Comparison of ENCODE assay signal across 26 cellular contexts in the genomic region with DNA sequence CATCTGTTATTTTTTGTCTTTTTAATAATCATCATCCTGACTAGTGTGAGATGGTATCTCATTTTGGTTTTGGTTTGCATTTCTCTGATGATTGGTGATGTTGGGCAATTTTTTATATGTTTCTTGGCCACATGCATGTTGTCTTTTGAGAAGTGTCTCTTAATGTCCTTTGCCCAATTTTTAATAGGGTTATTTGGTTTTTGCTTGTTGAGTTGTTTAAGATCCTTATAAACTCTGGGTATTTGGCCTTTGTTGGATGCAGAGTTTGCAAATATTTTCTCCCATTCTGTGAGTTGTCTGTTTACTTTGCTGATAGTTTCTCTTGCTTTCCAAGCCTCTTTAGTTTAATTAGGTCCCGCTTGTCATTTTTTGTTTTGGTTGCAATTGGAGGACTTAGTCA.
"Had no signal": no experiment of that assay in that cellular context is flagged by ENCODE, and none has a peak within 500 bp of the region (broad histone marks: within the 10 kb centered on the region; RNA-seq: fewer than 3 reads in every experiment).

No MANE protein-coding gene starts in this region.

- H3K9me3 ChIP-seq: adrenal gland, ascending aorta, gastrocnemius medialis, thyroid gland, upper lobe of right lung had no signal

- H3K4me1 ChIP-seq: adrenal gland, ascending aorta, gastrocnemius medialis, thyroid gland, upper lobe of right lung had no signal

- H3K4me3 Mint-ChIP-seq: activated CD4-positive, alpha-beta T cell treated with anti-CD3 and anti-CD28 coated beads, Interleukin-2, amount 10 ng/mL, durations not matched to agents 7 days and 5 days; activated CD8-positive, alpha-beta T cell treated with anti-CD3 and anti-CD28 coated beads, Interleukin-2, amount 10 ng/mL, durations not matched to agents 7 days and 5 days; natural killer cell treated with Interleukin-12 subunit alpha and Interleukin-12 subunit beta and Interleukin-15 and Interleukin-18, amount 100 ng/mL, for 72 hours; stimulated activated naive CD8-positive, alpha-beta T cell treated with anti-CD3 and anti-CD28 coated beads, Interleukin-15, Interleukin-2, amounts not matched to agents 100 ng/mL and 50 ng/mL, for 24 hours had no signal

- H3K27ac ChIP-seq: adrenal gland, ascending aorta, gastrocnemius medialis, ovary, skin epidermis, thyroid gland, upper lobe of right lung, WERI-Rb-1 had no signal

- FAIRE-seq: islet of Langerhans, TTC549 had no signal

- H3K27me3 ChIP-seq: ascending aorta, gastrocnemius medialis, ovary, thyroid gland, upper lobe of right lung had no signal

- H3K27me3 Mint-ChIP-seq: activated CD4-positive, alpha-beta T cell treated with anti-CD3 and anti-CD28 coated beads, Interleukin-2, amount 10 ng/mL, durations not matched to agents 7 days and 5 days; stimulated activated naive CD8-positive, alpha-beta T cell treated with anti-CD3 and anti-CD28 coated beads, Interleukin-15, Interleukin-2, amounts not matched to agents 100 ng/mL and 50 ng/mL, for 24 hours had no signal

- H3K36me3 ChIP-seq: adrenal gland, ascending aorta, gastrocnemius medialis, ovary, thyroid gland, upper lobe of right lung, WERI-Rb-1 had no signal

- DNase-seq: activated CD4-positive, alpha-beta T cell treated with anti-CD3 and anti-CD28 coated beads, Interleukin-2, amount 10 ng/mL, durations not matched to agents 7 days and 5 days; activated CD4-positive, CD25-positive, alpha-beta regulatory T cell treated with anti-CD3 and anti-CD28 coated beads, Interleukin-2, amount 50 U/mL, for 72 hours; activated CD8-positive, alpha-beta T cell treated with anti-CD3 and anti-CD28 coated beads, Interleukin-2, amount 10 ng/mL, durations not matched to agents 7 days and 5 days; activated gamma-delta T cell treated with Interleukin-2 at 50 U/mL for 16 hours; activated T-cell treated with anti-CD3 and anti-CD28 coated beads, Interleukin-2, amount 50 U/mL, for 1 hour; adrenal gland; central memory CD4-positive, alpha-beta T cell; effector memory CD4-positive, alpha-beta T cell; gastrocnemius medialis; head of caudate nucleus; left cardiac atrium; midbrain; ovary; right cardiac atrium; stimulated activated CD4-positive, alpha-beta T cell treated with anti-CD3 and anti-CD28 coated beads, Interleukin-1b, Interleukin-23, amount 100 ng/mL, for 48 hours; substantia nigra; thyroid gland; upper lobe of right lung; WERI-Rb-1 had no signal

- ATAC-seq: activated CD8-positive, alpha-beta T cell treated with anti-CD3 and anti-CD28 coated beads, Interleukin-2, amount 10 ng/mL, durations not matched to agents 7 days and 5 days; activated naive CD4-positive, alpha-beta T cell treated with anti-CD3 and anti-CD28 coated beads, Interleukin-2, amount 50 U/mL, for 72 hours; gastrocnemius medialis; left cardiac atrium; natural killer cell treated with Interleukin-12 subunit alpha and Interleukin-12 subunit beta and Interleukin-15 and Interleukin-18, amount 100 ng/mL, for 72 hours; right cardiac atrium; upper lobe of right lung had no signal

- H3K4me3 ChIP-seq: adrenal gland, ascending aorta, gastrocnemius medialis, ovary, skin epidermis, thyroid gland, upper lobe of right lung had no signal

- H3K36me3 Mint-ChIP-seq: activated naive CD4-positive, alpha-beta T cell treated with anti-CD3 and anti-CD28 coated beads, Interleukin-2, amount 50 U/mL, for 72 hours; natural killer cell treated with Interleukin-12 subunit alpha and Interleukin-12 subunit beta and Interleukin-15 and Interleukin-18, amount 100 ng/mL, for 72 hours had no signal

- H3K27ac Mint-ChIP-seq: activated CD4-positive, alpha-beta T cell treated with anti-CD3 and anti-CD28 coated beads, Interleukin-2, amount 10 ng/mL, durations not matched to agents 7 days and 5 days; activated CD8-positive, alpha-beta T cell treated with anti-CD3 and anti-CD28 coated beads, Interleukin-2, amount 10 ng/mL, durations not matched to agents 7 days and 5 days; activated naive CD4-positive, alpha-beta T cell treated with anti-CD3 and anti-CD28 coated beads, Interleukin-2, amount 50 U/mL, for 72 hours; natural killer cell treated with Interleukin-12 subunit alpha and Interleukin-12 subunit beta and Interleukin-15 and Interleukin-18, amount 100 ng/mL, for 72 hours; stimulated activated naive CD8-positive, alpha-beta T cell treated with anti-CD3 and anti-CD28 coated beads, Interleukin-15, Interleukin-2, amounts not matched to agents 100 ng/mL and 50 ng/mL, for 24 hours had no signal

- H3K9me3 Mint-ChIP-seq: activated CD4-positive, alpha-beta T cell treated with anti-CD3 and anti-CD28 coated beads, Interleukin-2, amount 10 ng/mL, durations not matched to agents 7 days and 5 days; activated naive CD4-positive, alpha-beta T cell treated with anti-CD3 and anti-CD28 coated beads, Interleukin-2, amount 50 U/mL, for 72 hours; natural killer cell treated with Interleukin-12 subunit alpha and Interleukin-12 subunit beta and Interleukin-15 and Interleukin-18, amount 100 ng/mL, for 72 hours; stimulated activated naive CD8-positive, alpha-beta T cell treated with anti-CD3 and anti-CD28 coated beads, Interleukin-15, Interleukin-2, amounts not matched to agents 100 ng/mL and 50 ng/mL, for 24 hours had no signal
